30 cellular contexts compared by ENCODE assay signal in the genomic region with DNA sequence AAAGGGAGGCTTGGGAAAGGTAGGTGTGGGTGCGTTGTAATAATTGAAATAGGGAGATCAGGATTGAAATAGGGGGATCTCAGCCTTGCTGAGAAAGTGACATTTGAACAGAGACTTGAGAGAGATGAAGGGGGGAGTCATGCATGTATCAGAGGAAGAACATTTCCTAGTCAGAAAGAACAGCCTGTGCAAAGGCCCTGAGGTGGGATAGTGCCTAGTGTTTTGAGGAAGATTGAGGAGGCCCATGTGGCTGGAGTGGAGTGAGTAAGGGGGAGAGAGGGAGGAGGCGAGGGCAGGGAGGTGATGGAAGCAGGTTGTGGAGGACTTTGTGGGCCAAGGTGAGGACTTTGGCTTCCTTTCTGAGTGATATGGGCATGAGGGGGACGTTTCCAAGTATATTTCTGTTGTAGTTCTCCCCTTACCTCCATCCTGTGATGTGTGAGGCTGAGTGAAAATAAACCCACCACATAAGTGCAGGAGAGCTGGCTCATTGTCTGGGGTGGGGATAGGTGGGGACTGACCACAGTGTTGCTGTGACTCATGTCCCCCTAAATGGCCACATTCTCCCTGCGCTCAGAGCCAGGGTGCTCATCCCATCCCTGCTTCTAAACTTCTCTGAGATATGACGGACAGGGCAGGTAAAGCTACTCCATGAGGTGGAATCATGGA. TPM values are rescaled to one million over a fixed set of nuclear protein-coding genes. Genes with fewer than 3 reads are reported as not detected.
DNase-seq lines count a peak whose midpoint lies in the region; ATAC-seq, FAIRE-seq and TF ChIP-seq lines count a peak whose summit lies in the region.
"Had no signal": no experiment of that assay in that cellular context is flagged by ENCODE, and none has a peak within 500 bp of the region (broad histone marks: within the 10 kb centered on the region; RNA-seq: fewer than 3 reads in every experiment).

No MANE protein-coding gene starts in this region.

- WGBS in upper lobe of left lung, 2 donors = 82 to 87% methylated on average over 5 of the region's 5 CpGs

- H3K9me3 Mint-ChIP-seq in natural killer cell treated with Interleukin-12 subunit alpha and Interleukin-12 subunit beta and Interleukin-15 and Interleukin-18, amount 100 ng/mL, for 72 hours = peaks cover 16% of the 10 kb centered on the region

- no peaks in the 10 kb centered on the region for H3K36me3 ChIP-seq in upper lobe of left lung
- H3K36me3 ChIP-seq: BE2C, MG63, Peyer's patch had no signal

- H3K27ac ChIP-seq in upper lobe of left lung = no peak overlapping the region
- H3K27ac ChIP-seq: GM23248, Peyer's patch had no signal

- peak overlapping the region in 1 of 2 donors; percentile 54 for H3K27ac Mint-ChIP-seq in natural killer cell treated with Interleukin-12 subunit alpha and Interleukin-12 subunit beta and Interleukin-15 and Interleukin-18, amount 100 ng/mL, for 72 hours
- H3K27ac Mint-ChIP-seq: CD4-positive, CD25-positive, alpha-beta regulatory T cell had no signal

- TF ChIP-seq EP300 in upper lobe of left lung (IDR thresholded peaks at IDR 0.05) = no peak

- H3K27me3 Mint-ChIP-seq in natural killer cell treated with Interleukin-12 subunit alpha and Interleukin-12 subunit beta and Interleukin-15 and Interleukin-18, amount 100 ng/mL, for 72 hours = peaks cover 0 to 8% of the 10 kb centered on the region in 2 donors

- H3K9me3 ChIP-seq in upper lobe of left lung = peaks cover 0 to 5% (median 0%) of the 10 kb centered on the region in 4 donors
- H3K9me3 ChIP-seq: BE2C, MG63, Peyer's patch had no signal

- no peak for TF ChIP-seq CTCF in NB4 (IDR thresholded peaks at IDR 0.05; ENCODE audit: low read depth, low read length)
- TF ChIP-seq CTCF in upper lobe of left lung (IDR thresholded peaks at IDR 0.05) = no peak

- DNase-seq in NK-92 treated with Interleukin-12 subunit alpha and Interleukin-12 subunit beta, amount 100 ng/mL, for 24 hours (lab: John Stamatoyannopoulos, UW) = peak; percentile 58
- DNase-seq in NK-92 (lab: John Stamatoyannopoulos, UW; ENCODE audit: unreplicated experiment) (no peak), NB4 (ENCODE audit: low read depth) (peak; percentile 81), upper lobe of left lung (no peak), GM12891 (ENCODE audit: insufficient read length, low spot score) (no peak)
- DNase-seq in activated effector memory CD4-positive, alpha-beta T cell treated with anti-CD3 and anti-CD28 coated beads, Interleukin-2, amount 50 U/mL, for 16 hours = peak; percentile 41
- DNase-seq in activated effector memory CD4-positive, alpha-beta T cell treated with Interleukin-2 at 50 U/mL for 16 hours = no peak
- DNase-seq in natural killer cell treated with Interleukin-12 subunit alpha and Interleukin-12 subunit beta and Interleukin-15 and Interleukin-18, amount 100 ng/mL, for 72 hours (ENCODE audit: low spot score) = no peak
- DNase-seq: 8988T; ACHN; BE2C; CD4-positive, CD25-positive, alpha-beta regulatory T cell; DMS153; DND-41; H7; MG63; NCI-H1092; NCI-H1417 treated with DMSO at 0.1 percent for 48 hours; NCI-H187; NCI-H2081 treated with DMSO at 0.1 percent for 48 hours; NCI-H2171; NCI-H226; NCI-H510A; NCI-H69; OCI-M1; Peyer's patch; SHP77 treated with DMSO at 0.1 percent for 48 hours had no signal

- no peaks in the 10 kb centered on the region for H3K4me1 ChIP-seq in upper lobe of left lung
- H3K4me1 ChIP-seq: BE2C, Peyer's patch had no signal

- H3K4me3 Mint-ChIP-seq in natural killer cell treated with Interleukin-12 subunit alpha and Interleukin-12 subunit beta and Interleukin-15 and Interleukin-18, amount 100 ng/mL, for 72 hours = peak overlapping the region; percentile 31
- H3K4me3 Mint-ChIP-seq: CD4-positive, CD25-positive, alpha-beta regulatory T cell had no signal

- H3K36me3 Mint-ChIP-seq in natural killer cell treated with Interleukin-12 subunit alpha and Interleukin-12 subunit beta and Interleukin-15 and Interleukin-18, amount 100 ng/mL, for 72 hours = peaks cover 10% of the 10 kb centered on the region
- H3K36me3 Mint-ChIP-seq: CD4-positive, CD25-positive, alpha-beta regulatory T cell had no signal

- H3K4me3 ChIP-seq in NB4 (ENCODE audit: low read depth, low read length) (no peak overlapping the region), upper lobe of left lung (no peak overlapping the region)
- H3K4me3 ChIP-seq: GM23248, MG63, Peyer's patch had no signal

- no peaks in the 10 kb centered on the region for H3K27me3 ChIP-seq in upper lobe of left lung
- H3K27me3 ChIP-seq: BE2C, Peyer's patch had no signal

- peak; percentile 46 to 54 for ATAC-seq in natural killer cell treated with Interleukin-12 subunit alpha and Interleukin-12 subunit beta and Interleukin-15 and Interleukin-18, amount 100 ng/mL, for 72 hours
- no peak for ATAC-seq in upper lobe of left lung (ENCODE audit: low FRiP score in 2 of 2)

- H3K4me1 Mint-ChIP-seq in natural killer cell treated with Interleukin-12 subunit alpha and Interleukin-12 subunit beta and Interleukin-15 and Interleukin-18, amount 100 ng/mL, for 72 hours (ENCODE audit: low read depth in 2 of 2) = peaks cover 45 to 50% of the 10 kb centered on the region in 2 donors

- no peak for TF ChIP-seq POLR2A in NB4 (IDR thresholded peaks at IDR 0.05; ENCODE audit: extremely low read depth, insufficient read length)
- no peak for TF ChIP-seq POLR2A in upper lobe of left lung (IDR thresholded peaks at IDR 0.05)
- TF ChIP-seq POLR2A in GM12891 (IDR thresholded peaks at IDR 0.05; ENCODE audit: low read depth, low read length) = no peak

- FAIRE-seq in GM12891 (lab: Jason Lieb, UNC) = no peak
- FAIRE-seq: GM18507, HTR-8/SVneo had no signal

TF ChIP-seq in GM12891, 5 proteins besides CTCF, POLR2A, EP300 and RAD21:
- no peak for TF ChIP-seq SPI1 (IDR thresholded peaks at IDR 0.05; ENCODE audit: low read depth, low read length)
- no peak for TF ChIP-seq POU2F2 (IDR thresholded peaks at IDR 0.05; ENCODE audit: low read depth, low read length)
- no peak for TF ChIP-seq TAF1 (IDR thresholded peaks at IDR 0.05; ENCODE audit: low read depth, low read length)

RNA-seq across cellular contexts. Expression of gene ACTL9, which starts 17.8 kb away (rescaled TPM):
- total RNA-seq in natural killer cell treated with Interleukin-12 subunit alpha and Interleukin-12 subunit beta and Interleukin-15 and Interleukin-18, amount 100 ng/mL, for 72 hours = not detected
- total RNA-seq in upper lobe of left lung = not detected
- not detected for polyA plus RNA-seq in GM12891 (2012; ENCODE audit: low read depth, missing spikeins)
- total RNA-seq: CD4-positive, CD25-positive, alpha-beta regulatory T cell; GM23248; H7; Peyer's patch had no signal
- polyA plus RNA-seq: CD4-positive, CD25-positive, alpha-beta regulatory T cell; GM23248 had no signal

RNA-seq across cellular contexts. Expression of gene OR2Z1, which starts 40.6 kb away (rescaled TPM):
- not detected for total RNA-seq in natural killer cell treated with Interleukin-12 subunit alpha and Interleukin-12 subunit beta and Interleukin-15 and Interleukin-18, amount 100 ng/mL, for 72 hours
- not detected for total RNA-seq in upper lobe of left lung
- polyA plus RNA-seq in GM12891 (2012; ENCODE audit: low read depth, missing spikeins) = not detected
- total RNA-seq: CD4-positive, CD25-positive, alpha-beta regulatory T cell; GM23248; H7; Peyer's patch had no signal
- polyA plus RNA-seq: CD4-positive, CD25-positive, alpha-beta regulatory T cell; GM23248 had no signal

RNA-seq across cellular contexts. Expression of gene NFILZ, which starts 50.4 kb away (rescaled TPM):
- not detected for total RNA-seq in natural killer cell treated with Interleukin-12 subunit alpha and Interleukin-12 subunit beta and Interleukin-15 and Interleukin-18, amount 100 ng/mL, for 72 hours
- total RNA-seq in upper lobe of left lung = not detected
- polyA plus RNA-seq in GM12891 (2012; ENCODE audit: low read depth, missing spikeins) = not detected
- total RNA-seq: CD4-positive, CD25-positive, alpha-beta regulatory T cell; GM23248; H7; Peyer's patch had no signal
- polyA plus RNA-seq: CD4-positive, CD25-positive, alpha-beta regulatory T cell; GM23248 had no signal

Comparison
In these comparisons a context has a peak if more than half of its experiments do, and no peak if none do; other contexts are left out.
1. DNase-seq: peak in NK-92 treated with Interleukin-12 subunit alpha and Interleukin-12 subunit beta, amount 100 ng/mL, for 24 hours (single experiment), activated effector memory CD4-positive, alpha-beta T cell treated with anti-CD3 and anti-CD28 coated beads, Interleukin-2, amount 50 U/mL, for 16 hours (single experiment) and NB4 (single experiment); none in NK-92 (single experiment), activated effector memory CD4-positive, alpha-beta T cell treated with Interleukin-2 at 50 U/mL for 16 hours (single experiment), natural killer cell treated with Interleukin-12 subunit alpha and Interleukin-12 subunit beta and Interleukin-15 and Interleukin-18, amount 100 ng/mL, for 72 hours (single experiment), upper lobe of left lung (0 of 2) and GM12891 (single experiment).
2. ATAC-seq: peak in natural killer cell treated with Interleukin-12 subunit alpha and Interleukin-12 subunit beta and Interleukin-15 and Interleukin-18, amount 100 ng/mL, for 72 hours (2 of 2); none in upper lobe of left lung (0 of 2).